ENCODE assay signal across 9 cellular contexts in the genomic region with DNA sequence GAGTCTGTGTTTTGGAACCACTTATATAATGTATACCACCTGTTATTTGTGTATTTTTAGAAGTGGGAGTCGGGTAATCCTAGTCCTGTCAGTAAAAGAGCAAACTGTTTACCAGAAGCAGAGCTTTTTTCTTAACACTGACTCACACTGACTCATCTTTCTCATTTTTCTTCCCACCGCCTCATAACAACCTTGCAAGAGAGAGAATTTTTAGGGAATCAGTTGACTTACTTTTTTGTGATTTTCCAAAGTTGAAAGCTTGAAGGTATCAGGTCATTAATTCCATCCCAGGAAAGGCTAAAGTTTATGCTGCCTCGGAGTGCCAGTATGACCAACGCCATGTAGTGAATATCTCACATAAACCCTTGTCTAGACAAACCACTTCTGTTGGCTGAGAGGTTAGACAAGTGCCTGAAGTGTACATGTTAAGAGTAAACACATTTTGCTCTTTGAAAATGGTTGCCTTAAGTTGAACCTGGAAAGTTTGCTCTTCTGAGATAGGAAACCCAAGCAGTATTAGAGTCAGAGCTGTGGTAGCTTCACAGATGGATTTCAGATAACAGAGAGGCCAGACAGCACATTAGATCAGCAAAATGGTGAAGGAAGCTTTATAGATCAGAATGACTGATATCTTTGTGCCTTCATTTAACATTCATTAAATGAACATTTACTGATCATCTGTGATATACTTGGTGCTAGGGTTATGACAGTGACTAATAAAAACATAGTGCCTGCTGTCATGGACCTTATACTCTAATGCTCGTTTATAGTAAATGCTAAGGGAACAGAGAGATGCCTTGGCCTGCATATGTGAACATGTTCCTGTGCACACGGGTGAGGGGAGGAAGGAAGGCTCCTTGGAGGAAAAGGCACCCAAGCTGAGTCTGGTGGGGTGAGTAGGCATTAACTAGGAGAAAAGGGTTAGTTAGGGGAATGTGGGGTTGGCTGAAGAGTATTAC. TPM values are rescaled to one million over a fixed set of nuclear protein-coding genes. Genes with fewer than 3 reads are reported as not detected.
A peak's percentile ranks its signal among the peaks of the same experiment; 100 is the strongest.
DNase-seq lines count a peak whose midpoint lies in the region; ATAC-seq and TF ChIP-seq lines count a peak whose summit lies in the region.
"Had no signal": no experiment of that assay in that cellular context is flagged by ENCODE, and none has a peak within 500 bp of the region (broad histone marks: within the 10 kb centered on the region; RNA-seq: fewer than 3 reads in every experiment).

No MANE protein-coding gene starts in this region.

- DNase-seq in AG10803 (ENCODE audit: low read depth) = peak; percentile 78
- DNase-seq in astrocyte of the cerebellum (ENCODE audit: low read depth) = peak; percentile 62
- peak; percentile 74 for DNase-seq in lung (ENCODE audit: low spot score)
- no peak for DNase-seq in mucosa of gallbladder (ENCODE audit: low spot score)
- no peak for DNase-seq in GM13976 (ENCODE audit: low spot score)
- DNase-seq in MG63 = no peak

- 0 out of 2 replicates have a peak, but pooled peaks cover 3% of the 10 kb centered on the region for H3K4me1 ChIP-seq in HUES48 (ENCODE audit: control insufficient read depth, insufficient read depth, low read length)
- H3K4me1 ChIP-seq in lung (ENCODE audit: control insufficient read depth in 2 of 2, insufficient read depth in 2 of 2, low read length in 2 of 2) = peaks cover 6 to 24% of the 10 kb centered on the region in 2 donors

- H3K27me3 ChIP-seq in HUES48 (ENCODE audit: control insufficient read depth, insufficient read depth, low read length) (no peaks in the 10 kb centered on the region), lung (ENCODE audit: control insufficient read depth, insufficient read depth) (no peaks in the 10 kb centered on the region), MG63 (no peaks in the 10 kb centered on the region)

- H3K9me3 ChIP-seq in HUES48 (ENCODE audit: control insufficient read depth, insufficient read depth, low read length) (no peaks in the 10 kb centered on the region), lung (ENCODE audit: control insufficient read depth in 2 of 2, insufficient read depth in 1 of 2, low read length in 1 of 2) (no peaks in the 10 kb centered on the region), MG63 (no peaks in the 10 kb centered on the region)

- TF ChIP-seq CTCF in AG10803 (conservative IDR thresholded peaks at IDR 0.05; ENCODE audit: low read length) = no peak
- TF ChIP-seq CTCF in astrocyte of the cerebellum (IDR thresholded peaks at IDR 0.05; ENCODE audit: low read depth, low read length, missing control alignments) = no peak
- TF ChIP-seq CTCF in lung (IDR thresholded peaks at IDR 0.05; ENCODE audit: control extremely low read depth, extremely low read depth) = no peak
- TF ChIP-seq CTCF in GM13976 (IDR thresholded peaks at IDR 0.05; ENCODE audit: borderline replicate concordance, control extremely low read depth, extremely low read depth, insufficient read depth, missing control alignments) = no peak

- H3K4me3 ChIP-seq in AG10803 (ENCODE audit: low read length) = no peak overlapping the region
- H3K4me3 ChIP-seq in HUES48 (ENCODE audit: low read depth, low read length) = no peak overlapping the region
- H3K4me3 ChIP-seq in astrocyte of the cerebellum (ENCODE audit: low read depth, low read length) = no peak overlapping the region
- H3K4me3 ChIP-seq in lung = no peak overlapping the region
- H3K4me3 ChIP-seq in MG63 = no peak overlapping the region

- no peak overlapping the region for H3K9ac ChIP-seq in HUES48 (ENCODE audit: low read depth, low read length)

- WGBS in lung, 2 donors = 32 to 53% methylated on average over 6 of the region's 6 CpGs

- ATAC-seq in lung (ENCODE audit: insufficient read depth, low FRiP score) (peak; percentile 34), HG02981 (IDR thresholded peaks at IDR 0.05; ENCODE audit: unreplicated experiment) (no peak)

- H3K27ac ChIP-seq in HUES48 (ENCODE audit: low read depth, low read length) (peak overlapping the region; percentile 39), lung (ENCODE audit: low read depth in 1 of 2, low read length in 1 of 2) (peak overlapping the region; percentile 49 to 55)
- H3K27ac ChIP-seq: VCaP had no signal

- no peaks in the 10 kb centered on the region for H3K36me3 ChIP-seq in HUES48 (ENCODE audit: control insufficient read depth, insufficient read depth, low read length)
- H3K36me3 ChIP-seq in lung (ENCODE audit: control insufficient read depth in 2 of 2, insufficient read depth in 2 of 2, low read length in 2 of 2) = no peaks in the 10 kb centered on the region
- no peaks in the 10 kb centered on the region for H3K36me3 ChIP-seq in MG63

- in situ Hi-C loops in astrocyte of the cerebellum (cut with HindIII; ENCODE audit: low sequenced_read_pairs) = loop anchor here (5.0 kb wide), 1 partner anchor 39 kb away; no protein-coding TSS in a partner anchor
- in situ Hi-C loops in GM13976 (cut with MboI; ENCODE audit: low sequenced_read_pairs, unreplicated experiment) = no loop called here

RNA-seq across cellular contexts. Expression of a gene that starts 29.1 kb away (rescaled TPM):
- total RNA-seq in lung (10 to 100 TPM; 45.7 to 62.7 TPM), mucosa of gallbladder (92.0 TPM)
- 10 to 100 TPM; 63.2 to 67.8 TPM for polyA plus RNA-seq in lung
- total RNA-seq in MG63 (2014; rRNA removed; shearing (Covaris generic); ENCODE audit: low replicate concordance) = 73.0 and 79.2 TPM in 2 replicates

RNA-seq across cellular contexts. Expression of a gene that starts 31.4 kb away (rescaled TPM):
- 10 to 100 TPM; 76.5 to 83.9 TPM for total RNA-seq in lung
- 10 to 100 TPM; 36.7 to 76.1 TPM for polyA plus RNA-seq in lung
- 120 TPM for total RNA-seq in mucosa of gallbladder
- total RNA-seq in MG63 (2014; rRNA removed; shearing (Covaris generic); ENCODE audit: low replicate concordance) = 54.8 and 78.9 TPM in 2 replicates

Comparison
In these comparisons a context has a peak if more than half of its experiments do, and no peak if none do; other contexts are left out.
1. DNase-seq: peak in AG10803 (single experiment), astrocyte of the cerebellum (single experiment) and lung (single experiment); none in mucosa of gallbladder (single experiment), GM13976 (single experiment) and MG63 (single experiment).